20 cellular contexts compared by ENCODE assay signal in genomic region chr2:53334610-53335009, GRCh38.
"Had no signal": no experiment of that assay in that cellular context is flagged by ENCODE, and none has a peak within 500 bp of the region (broad histone marks: within the 10 kb centered on the region; RNA-seq: fewer than 3 reads in every experiment).

No MANE protein-coding gene starts in this region.

- H3K9ac ChIP-seq: parathyroid adenoma had no signal

- H3K27ac ChIP-seq: colonic mucosa, epithelial cell of prostate, foreskin keratinocyte, left ventricle myocardium inferior, neutrophil, parathyroid adenoma, upper lobe of right lung had no signal

- H2AFZ ChIP-seq: parathyroid adenoma had no signal

- H3K9me3 ChIP-seq: colonic mucosa, left ventricle myocardium inferior, neutrophil, upper lobe of right lung had no signal

- DNase-seq: activated B cell treated with CpG ODN at 0.5 μM for 24 hours; activated CD4-positive, alpha-beta memory T cell treated with anti-CD3 and anti-CD28 coated beads, Interleukin-2, amount 10 ng/mL, durations not matched to agents 7 days and 5 days; activated CD4-positive, alpha-beta T cell treated with anti-CD3 and anti-CD28 coated beads for 4 hours; activated CD8-positive, alpha-beta memory T cell treated with anti-CD3 and anti-CD28 coated beads, Interleukin-2, amount 10 ng/mL, durations not matched to agents 7 days and 5 days; activated naive CD4-positive, alpha-beta T cell; activated naive CD8-positive, alpha-beta T cell treated with anti-CD3 and anti-CD28 coated beads, Interleukin-2, amount 10 ng/mL, durations not matched to agents 7 days and 5 days; activated T-cell treated with anti-CD3 and anti-CD28 coated beads, Interleukin-2, amount 50 U/mL, for 1 hour; caudate nucleus; colonic mucosa; endodermal cell; foreskin keratinocyte; hypothalamus; left ventricle myocardium inferior; natural killer cell; stimulated activated naive B cell treated with anti-CD40 and anti-IgM and Interleukin-4, amounts not matched to agents 10 μg/mL and 1 μg/mL and 100 μg/mL, for 72 hours; upper lobe of right lung had no signal

- ATAC-seq: activated CD8-positive, alpha-beta memory T cell treated with anti-CD3 and anti-CD28 coated beads, Interleukin-2, amount 10 ng/mL, durations not matched to agents 7 days and 5 days; activated T-helper 17 cell treated with anti-CD3 and anti-CD28 coated beads, Interleukin-2, amount 50 U/mL, for 72 hours; foreskin keratinocyte; natural killer cell; stimulated activated naive B cell treated with anti-CD40 and anti-IgM and Interleukin-4, amounts not matched to agents 10 μg/mL and 1 μg/mL and 100 μg/mL, for 72 hours; upper lobe of right lung had no signal

- H3K36me3 ChIP-seq: colonic mucosa, left ventricle myocardium inferior, neutrophil, upper lobe of right lung had no signal

- H3K4me3 ChIP-seq: colonic mucosa, left ventricle myocardium inferior, upper lobe of right lung had no signal

- H3K27me3 ChIP-seq: colonic mucosa, foreskin keratinocyte, neutrophil, upper lobe of right lung had no signal

- H3K79me2 ChIP-seq: parathyroid adenoma had no signal

- H3K4me1 ChIP-seq: colonic mucosa, foreskin keratinocyte, left ventricle myocardium inferior, parathyroid adenoma, upper lobe of right lung had no signal
